ENCODE assay signal across 34 cellular contexts in the genomic region with DNA sequence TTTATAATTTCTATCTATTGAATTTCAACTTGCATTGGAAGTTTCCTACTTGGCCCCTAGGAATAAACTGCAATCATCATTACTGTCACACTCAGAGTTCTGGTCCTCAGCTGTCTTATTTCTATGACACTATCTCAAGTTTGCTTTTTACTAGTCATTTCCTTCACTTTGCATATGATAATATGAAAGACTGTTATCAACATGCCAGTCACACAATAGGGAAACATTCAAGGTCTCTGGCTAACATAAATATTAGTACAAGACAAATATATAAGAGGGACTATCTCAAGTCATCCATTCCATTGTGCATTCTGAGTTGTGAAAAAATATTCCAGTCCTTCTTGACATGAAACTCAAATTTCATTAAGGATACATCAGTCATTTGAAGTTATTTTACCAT. TPM values are rescaled to one million over a fixed set of nuclear protein-coding genes. Genes with fewer than 3 reads are reported as not detected.
A peak's percentile ranks its signal among the peaks of the same experiment; 100 is the strongest.
DNase-seq lines count a peak whose midpoint lies in the region; ATAC-seq, FAIRE-seq and TF ChIP-seq lines count a peak whose summit lies in the region.
"Had no signal": no experiment of that assay in that cellular context is flagged by ENCODE, and none has a peak within 500 bp of the region (broad histone marks: within the 10 kb centered on the region; RNA-seq: fewer than 3 reads in every experiment).

No MANE protein-coding gene starts in this region.

- no peak for TF ChIP-seq CTCF in A549 (IDR thresholded peaks at IDR 0.05)
- no peak for TF ChIP-seq CTCF in K562 (IDR thresholded peaks at IDR 0.05 in 2 of 3, conservative IDR thresholded peaks at IDR 0.05 in 1 of 3; ENCODE audit: insufficient read depth in 2 of 3, low read depth in 1 of 3, low read length in 3 of 3)
- TF ChIP-seq CTCF in neural cell (IDR thresholded peaks at IDR 0.05; ENCODE audit: poor library complexity, severe bottlenecking): no peak

- DNase-seq in A549 (ENCODE audit: low read depth in 1 of 2, low spot score in 1 of 2) (no peak), K562 (ENCODE audit: extremely low read depth in 1 of 4, low spot score in 3 of 4) (no peak), erythroblast (lab: John Stamatoyannopoulos, UW) (no peak), LoVo (ENCODE audit: low spot score) (no peak)
- DNase-seq: 8988T; ACHN; AML-193; BE2C; C1 segment of cervical spinal cord; Caco-2; Calu3; CD4-positive, alpha-beta memory T cell; CD4-positive, alpha-beta T cell; CD4-positive, CD25-positive, alpha-beta regulatory T cell; CD8-positive, alpha-beta memory T cell; CD8-positive, alpha-beta T cell; COR-L47; DMS 273 treated with DMSO at 0.1 percent for 48 hours; DMS153; DMS53; DMS79; DMS79 treated with DMSO at 0.1 percent for 48 hours; DND-41; EL had no signal

- H3K27ac ChIP-seq in A549 (no peak overlapping the region), K562 (ENCODE audit: extremely low read depth, low read depth, low read length) (no peak overlapping the region), neural cell (ENCODE audit: low read length) (no peak overlapping the region)
- H3K27ac ChIP-seq: 22Rv1; BLaER1; BLaER1 treated with 17β-estradiol and CSF1 and Interleukin-3, amounts not matched to agents 10 nM and 100 nM; C4-2B had no signal

- ATAC-seq in A549 (no peak), K562 (no peak), GM18868 (IDR thresholded peaks at IDR 0.05; ENCODE audit: unreplicated experiment) (no peak)
- ATAC-seq: CD8-positive, alpha-beta T cell had no signal

- no peak overlapping the region for H3K4me2 ChIP-seq in A549
- H3K4me2 ChIP-seq in K562 (ENCODE audit: insufficient read depth, low read length): no peak overlapping the region
- no peak overlapping the region for H3K4me2 ChIP-seq in neural cell (ENCODE audit: low read length)
- H3K4me2 ChIP-seq: BLaER1; BLaER1 treated with 17β-estradiol and CSF1 and Interleukin-3, amounts not matched to agents 10 nM and 100 nM had no signal

- no peak overlapping the region for H3K9ac ChIP-seq in K562 (ENCODE audit: insufficient read depth in 1 of 2, low read depth in 2 of 2, low read length in 2 of 2)
- H3K9ac ChIP-seq in neural cell (ENCODE audit: low read length): no peak overlapping the region
- H3K9ac ChIP-seq: BLaER1; BLaER1 treated with 17β-estradiol and CSF1 and Interleukin-3, amounts not matched to agents 10 nM and 100 nM had no signal

- H4K20me1 ChIP-seq in K562 (replicated peaks; ENCODE audit: control insufficient read depth, insufficient read depth, low read length): no peaks in the 10 kb centered on the region
- H4K20me1 ChIP-seq in neural cell (ENCODE audit: insufficient read depth): no peaks in the 10 kb centered on the region
- H4K20me1 ChIP-seq: BLaER1; BLaER1 treated with 17β-estradiol and CSF1 and Interleukin-3, amounts not matched to agents 10 nM and 100 nM had no signal

- intact Hi-C loops in K562 (cut with micrococcal nuclease): no loop called here

- TF ChIP-seq POLR2A in A549 (IDR thresholded peaks at IDR 0.05; ENCODE audit: low read length): no peak
- no peak for TF ChIP-seq POLR2A in K562 (conservative IDR thresholded peaks at IDR 0.05)
- no peak for TF ChIP-seq POLR2A in erythroblast (IDR thresholded peaks at IDR 0.05; ENCODE audit: low read length)

- H3K9me3 ChIP-seq in A549 (no peaks in the 10 kb centered on the region), K562 (replicated peaks; ENCODE audit: control insufficient read depth, insufficient read depth, low read depth, low read length) (no peaks in the 10 kb centered on the region), neural cell (ENCODE audit: low read length) (no peaks in the 10 kb centered on the region)
- H3K9me3 ChIP-seq: BE2C; BLaER1; BLaER1 treated with 17β-estradiol and CSF1 and Interleukin-3, amounts not matched to agents 10 nM and 100 nM; Caco-2 had no signal

- H3K4me1 ChIP-seq in A549 (no peaks in the 10 kb centered on the region), K562 (replicated peaks in 1 of 2; ENCODE audit: control insufficient read depth in 2 of 2, insufficient read depth in 2 of 2, low read length in 2 of 2) (no peaks in the 10 kb centered on the region)
- H3K4me1 ChIP-seq: BE2C, BLaER1, Caco-2 had no signal

- TF ChIP-seq EP300 in A549 (IDR thresholded peaks at IDR 0.05) (no peak), K562 (IDR thresholded peaks at IDR 0.05; ENCODE audit: low read length) (no peak), neural cell (conservative IDR thresholded peaks at IDR 0.05; ENCODE audit: poor library complexity, severe bottlenecking) (peak; percentile 93)

- no peaks in the 10 kb centered on the region for H3K9me1 ChIP-seq in K562 (ENCODE audit: control insufficient read depth, insufficient read depth, low read length)

- TF ChIP-seq RAD21 in A549 (conservative IDR thresholded peaks at IDR 0.05 in 1 of 2, IDR thresholded peaks at IDR 0.05 in 1 of 2) (no peak), K562 (CRISPR knock-in tag; conservative IDR thresholded peaks at IDR 0.05 in 1 of 2, IDR thresholded peaks at IDR 0.05 in 1 of 2) (no peak), neural cell (conservative IDR thresholded peaks at IDR 0.05) (no peak)

- in situ Hi-C loops in K562 (cut with MboI): no loop called here

- CTCF ChIA-PET in A549 (lab: Yijun Ruan, JAX) (no interaction called here), K562 (lab: Yijun Ruan, JAX; ENCODE audit: low intra/inter-chr PET ratio) (no interaction called here)

- no peaks in the 10 kb centered on the region for H3K27me3 ChIP-seq in K562 (ENCODE audit: control insufficient read depth in 2 of 2, insufficient read depth in 2 of 2, low read length in 2 of 2)
- H3K27me3 ChIP-seq in neural cell (ENCODE audit: insufficient read depth, low read depth, low read length): no peaks in the 10 kb centered on the region
- H3K27me3 ChIP-seq: BE2C; BLaER1; BLaER1 treated with 17β-estradiol and CSF1 and Interleukin-3, amounts not matched to agents 10 nM and 100 nM had no signal

- H3K4me3 ChIP-seq in A549 (no peak overlapping the region), K562 (no peak overlapping the region), neural cell (ENCODE audit: low read length) (no peak overlapping the region)
- H3K4me3 ChIP-seq: BLaER1; BLaER1 treated with 17β-estradiol and CSF1 and Interleukin-3, amounts not matched to agents 10 nM and 100 nM had no signal

- no peaks in the 10 kb centered on the region for H3K36me3 ChIP-seq in K562 (ENCODE audit: control insufficient read depth, insufficient read depth, low read length)
- no peaks in the 10 kb centered on the region for H3K36me3 ChIP-seq in neural cell (ENCODE audit: insufficient read depth, low read length)
- H3K36me3 ChIP-seq: BE2C; BLaER1; BLaER1 treated with 17β-estradiol and CSF1 and Interleukin-3, amounts not matched to agents 10 nM and 100 nM had no signal

- BruUV-seq in K562 (replicated peaks; lab: Mats Ljungman, UMichigan): no TSS peak

- no peak overlapping the region for H2AFZ ChIP-seq in K562 (ENCODE audit: low read depth, low read length)
- H2AFZ ChIP-seq in neural cell (ENCODE audit: low read depth, low read length): no peak overlapping the region

- H3K9me2 ChIP-seq in neural cell (ENCODE audit: insufficient read depth, low read length): no peaks in the 10 kb centered on the region

- H3K79me2 ChIP-seq in K562 (ENCODE audit: control insufficient read depth, insufficient read depth, low read length) (no peaks in the 10 kb centered on the region), neural cell (replicated peaks; ENCODE audit: insufficient read depth, low read length) (no peaks in the 10 kb centered on the region)

- FAIRE-seq in A549 (lab: Jason Lieb, UNC) (peak; percentile 73), K562 (lab: Jason Lieb, UNC) (peak; percentile 15)
- FAIRE-seq: A204.1, D721Med had no signal

- H3F3A ChIP-seq in neural cell (ENCODE audit: insufficient read depth, low read length, poor library complexity, severe bottlenecking): no peaks in the 10 kb centered on the region

- POLR2A ChIA-PET in A549 (lab: Yijun Ruan, JAX) (no interaction called here), K562 (lab: Yijun Ruan, JAX) (no interaction called here)

TF ChIP-seq in A549, 52 proteins besides CTCF, POLR2A, EP300 and RAD21 (continues in another document):
- TF ChIP-seq FOSL2 (IDR thresholded peaks at IDR 0.05): no peak
- no peak for TF ChIP-seq FOSL2 (CRISPR knock-in tag; IDR thresholded peaks at IDR 0.05)

TF ChIP-seq in K562, 482 proteins besides CTCF, POLR2A, EP300 and RAD21 (continues in another document):
- TF ChIP-seq ZNF76 (CRISPR knock-in tag; IDR thresholded peaks at IDR 0.05; ENCODE audit: borderline replicate concordance): no peak
- TF ChIP-seq POLR2AphosphoS2 (IDR thresholded peaks at IDR 0.05; ENCODE audit: low read length): no peak
- TF ChIP-seq CC2D1A (IDR thresholded peaks at IDR 0.05): no peak

TF ChIP-seq in neural cell, 6 proteins besides CTCF, POLR2A, EP300 and RAD21 (continues in another document):
- no peak for TF ChIP-seq EZH2 (IDR thresholded peaks at IDR 0.05; ENCODE audit: borderline replicate concordance, insufficient read depth, low read length, poor library complexity, severe bottlenecking)
- TF ChIP-seq POLR2AphosphoS5 (IDR thresholded peaks at IDR 0.05): peak; percentile 87

RNA-seq across cellular contexts. Expression of a gene that starts 28.7 kb away (rescaled TPM):
- 0.22 and 0.32 TPM in 2 replicates for polyA plus RNA-seq in A549 (2011; rRNA removed)
- polyA plus RNA-seq in A549 (2012; cell fraction: cytosol; rRNA removed): 0.01 and 0.03 TPM in 2 replicates
- polyA plus RNA-seq in A549 (2012; cell fraction: nucleus; rRNA removed): 0.01 and 0.07 TPM in 2 replicates
- polyA plus RNA-seq in A549 (2017; fragmentation: RNase III; extraction: RNeasy Plus Mini Kit Qiagen cat#74134 plus additional on column Dnase treatment): 0.05 to 0.13 TPM (median 0.08 TPM) in 3 replicates
- 0.21 and 0.39 TPM in 2 replicates for polyA minus RNA-seq in A549 (2011; rRNA and poly(A)+ RNA removed)
- total RNA-seq in K562 (2011; cell fraction: chromatin; rRNA removed; ENCODE audit: low replicate concordance): 0.05 and 0.07 TPM in 2 replicates
- total RNA-seq in K562 (2011; cell fraction: nucleolus; rRNA removed): not detected in 2 replicates
- total RNA-seq in K562 (2011; cell fraction: nucleoplasm; rRNA removed): not detected in 2 replicates
- 0.08 TPM in 1 of 2 replicates, not detected in the other for total RNA-seq in K562 (2014; rRNA removed)
- 0.04 TPM in 1 of 2 replicates, not detected in the other for total RNA-seq in K562 (2014; rRNA removed; fragmentation: Illumina TruSeq; extraction: Trizol)
- not detected in 2 replicates for total RNA-seq in K562 (2015; rRNA removed; fragmentation: Illumina TruSeq; extraction: Trizol)
- total RNA-seq in K562 (2021): 0.49 TPM in 1 of 2 replicates, not detected in the other
- polyA plus RNA-seq in K562 (2011; rRNA removed): 0.01 and 0.07 TPM in 2 replicates
- not detected in 2 replicates for polyA plus RNA-seq in K562 (2011; cell fraction: cytosol; rRNA removed)
- polyA plus RNA-seq in K562 (2011; cell fraction: nucleus; rRNA removed): 0.01 and 0.08 TPM in 2 replicates
- 0.01 and 0.07 TPM in 2 replicates for polyA plus RNA-seq in K562 (2012)
- 0.01 TPM in 1 of 2 replicates, not detected in the other for polyA plus RNA-seq in K562 (2014; fragmentation: Illumina TruSeq; extraction: Trizol)
- polyA plus RNA-seq in K562 (2014; fragmentation: Nextera tagmentation; extraction: Ambion mirVana): under 1 TPM in 1 of 2 experiments, not detected in 1; 0.01 TPM
- polyA plus RNA-seq in K562 (2014; rRNA removed): not detected in 2 replicates
- 0.27 TPM in 1 of 2 replicates, not detected in the other for polyA minus RNA-seq in K562 (2011; rRNA and poly(A)+ RNA removed)
- not detected in 2 replicates for polyA minus RNA-seq in K562 (2011; cell fraction: cytosol; rRNA and poly(A)+ RNA removed)
- polyA minus RNA-seq in K562 (2011; cell fraction: nucleus; rRNA and poly(A)+ RNA removed): 0.11 TPM in 1 of 2 replicates, not detected in the other
- polyA plus RNA-seq in neural cell: 2.1 and 2.5 TPM in 2 replicates
- polyA minus RNA-seq in neural cell: 11.9 and 14.1 TPM in 2 replicates
- total RNA-seq: A673 had no signal
- polyA plus RNA-seq: CD14-positive monocyte had no signal
